ENCODE assay signal across 13 cellular contexts in genomic region chr18:26568926-26569700, GRCh38.
"Had no signal": no experiment of that assay in that cellular context is flagged by ENCODE, and none has a peak within 500 bp of the region (broad histone marks: within the 10 kb centered on the region; RNA-seq: fewer than 3 reads in every experiment).

No MANE protein-coding gene starts in this region.

- H3K27ac Mint-ChIP-seq: activated CD4-positive, alpha-beta memory T cell treated with anti-CD3 and anti-CD28 coated beads, Interleukin-2, amount 10 ng/mL, durations not matched to agents 7 days and 5 days; activated naive CD8-positive, alpha-beta T cell; stimulated activated effector memory CD8-positive, alpha-beta T cell treated with anti-CD3 and anti-CD28 coated beads, Interleukin-12 subunit alpha, Interleukin-12 subunit beta, amount 100 ng/mL, for 72 hours had no signal

- H3K36me3 Mint-ChIP-seq: activated naive CD8-positive, alpha-beta T cell; stimulated activated effector memory CD8-positive, alpha-beta T cell treated with anti-CD3 and anti-CD28 coated beads, Interleukin-12 subunit alpha, Interleukin-12 subunit beta, amount 100 ng/mL, for 72 hours had no signal

- H3K4me2 ChIP-seq: smooth muscle cell had no signal

- DNase-seq: activated CD4-positive, alpha-beta memory T cell treated with anti-CD3 and anti-CD28 coated beads, Interleukin-2, amount 10 ng/mL, durations not matched to agents 7 days and 5 days; activated CD4-positive, CD25-positive, alpha-beta regulatory T cell treated with anti-CD3 and anti-CD28 coated beads, Interleukin-2, amount 50 U/mL, for 72 hours; activated gamma-delta T cell; activated T-cell treated with anti-CD3 and anti-CD28 coated beads, Interleukin-2, amount 50 U/mL, for 48 hours; brain microvascular endothelial cell; esophagus squamous epithelium; foreskin fibroblast; left ventricle myocardium superior; right cardiac atrium had no signal

- H3K4me1 Mint-ChIP-seq: activated CD4-positive, alpha-beta memory T cell treated with anti-CD3 and anti-CD28 coated beads, Interleukin-2, amount 10 ng/mL, durations not matched to agents 7 days and 5 days; stimulated activated effector memory CD8-positive, alpha-beta T cell treated with anti-CD3 and anti-CD28 coated beads, Interleukin-12 subunit alpha, Interleukin-12 subunit beta, amount 100 ng/mL, for 72 hours had no signal

- H3K36me3 ChIP-seq: brain microvascular endothelial cell, esophagus squamous epithelium, tibial nerve had no signal

- H3K9me3 ChIP-seq: esophagus squamous epithelium, tibial nerve had no signal

- H3K4me3 ChIP-seq: esophagus squamous epithelium, smooth muscle cell, tibial nerve had no signal

- H3K27me3 ChIP-seq: brain microvascular endothelial cell, esophagus squamous epithelium, tibial nerve had no signal

- ATAC-seq: left ventricle myocardium superior; stimulated activated effector memory CD8-positive, alpha-beta T cell treated with anti-CD3 and anti-CD28 coated beads, Interleukin-12 subunit alpha, Interleukin-12 subunit beta, amount 100 ng/mL, for 72 hours had no signal

- H3K9me3 Mint-ChIP-seq: activated CD4-positive, alpha-beta memory T cell treated with anti-CD3 and anti-CD28 coated beads, Interleukin-2, amount 10 ng/mL, durations not matched to agents 7 days and 5 days; stimulated activated effector memory CD8-positive, alpha-beta T cell treated with anti-CD3 and anti-CD28 coated beads, Interleukin-12 subunit alpha, Interleukin-12 subunit beta, amount 100 ng/mL, for 72 hours had no signal

- H3K4me3 Mint-ChIP-seq: activated CD4-positive, alpha-beta memory T cell treated with anti-CD3 and anti-CD28 coated beads, Interleukin-2, amount 10 ng/mL, durations not matched to agents 7 days and 5 days; activated naive CD8-positive, alpha-beta T cell; stimulated activated effector memory CD8-positive, alpha-beta T cell treated with anti-CD3 and anti-CD28 coated beads, Interleukin-12 subunit alpha, Interleukin-12 subunit beta, amount 100 ng/mL, for 72 hours had no signal

- H3K27ac ChIP-seq: brain microvascular endothelial cell, esophagus squamous epithelium, tibial nerve had no signal
